In the genomic region with DNA sequence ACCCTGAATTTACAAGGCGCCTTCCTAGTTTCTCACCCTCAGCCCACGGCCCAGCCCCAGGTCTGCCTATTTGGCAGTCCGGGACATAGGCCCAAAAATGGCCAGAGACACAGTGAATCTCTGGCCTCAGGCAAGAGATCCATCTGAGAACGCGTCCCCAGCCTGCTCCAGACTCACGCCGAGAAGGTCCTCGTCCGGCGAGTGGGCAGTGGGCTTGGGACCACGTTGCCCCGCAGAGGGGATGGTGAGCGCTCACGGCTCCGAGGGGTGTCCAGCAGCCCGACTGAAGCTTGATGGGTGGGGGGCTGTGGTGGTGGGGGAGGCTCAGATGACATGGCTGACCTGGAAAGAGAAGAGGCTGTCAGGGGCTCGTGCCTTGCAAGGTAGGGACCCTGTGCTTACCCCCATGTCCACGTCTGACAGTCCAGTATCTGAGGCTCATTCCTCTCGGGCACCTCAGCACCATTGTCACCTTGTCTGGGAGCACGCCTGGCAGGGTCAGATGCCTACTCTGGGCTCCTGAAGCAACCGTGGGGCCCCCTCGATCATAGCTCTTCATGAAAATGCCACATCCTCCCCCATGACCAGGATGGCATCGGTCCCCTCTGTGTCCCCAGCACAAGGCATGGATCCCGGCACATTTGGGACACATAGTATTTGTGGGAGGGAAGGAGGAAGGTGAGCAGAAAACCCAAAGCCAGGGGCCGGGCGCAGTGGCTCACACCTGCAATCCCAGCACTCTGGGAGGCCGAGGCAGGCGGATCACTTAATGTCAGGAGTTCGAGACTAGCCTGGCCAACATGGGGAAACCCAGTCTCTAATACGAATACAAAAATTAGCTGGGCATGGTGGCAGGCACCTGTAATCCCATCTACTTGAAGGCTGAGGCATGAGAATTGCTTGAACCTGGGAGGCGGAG, we compare ENCODE assay signal across 1 cellular context.
A peak's percentile ranks its signal among the peaks of the same experiment; 100 is the strongest.
TF ChIP-seq lines count a peak whose summit lies in the region.

No MANE protein-coding gene starts in this region.

TF ChIP-seq in HepG2, 621 proteins besides CTCF, POLR2A, EP300 and RAD21 (continues in another document):
- TF ChIP-seq, protein P1, sequence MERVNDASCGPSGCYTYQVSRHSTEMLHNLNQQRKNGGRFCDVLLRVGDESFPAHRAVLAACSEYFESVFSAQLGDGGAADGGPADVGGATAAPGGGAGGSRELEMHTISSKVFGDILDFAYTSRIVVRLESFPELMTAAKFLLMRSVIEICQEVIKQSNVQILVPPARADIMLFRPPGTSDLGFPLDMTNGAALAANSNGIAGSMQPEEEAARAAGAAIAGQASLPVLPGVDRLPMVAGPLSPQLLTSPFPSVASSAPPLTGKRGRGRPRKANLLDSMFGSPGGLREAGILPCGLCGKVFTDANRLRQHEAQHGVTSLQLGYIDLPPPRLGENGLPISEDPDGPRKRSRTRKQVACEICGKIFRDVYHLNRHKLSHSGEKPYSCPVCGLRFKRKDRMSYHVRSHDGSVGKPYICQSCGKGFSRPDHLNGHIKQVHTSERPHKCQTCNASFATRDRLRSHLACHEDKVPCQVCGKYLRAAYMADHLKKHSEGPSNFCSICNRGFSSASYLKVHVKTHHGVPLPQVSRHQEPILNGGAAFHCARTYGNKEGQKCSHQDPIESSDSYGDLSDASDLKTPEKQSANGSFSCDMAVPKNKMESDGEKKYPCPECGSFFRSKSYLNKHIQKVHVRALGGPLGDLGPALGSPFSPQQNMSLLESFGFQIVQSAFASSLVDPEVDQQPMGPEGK (CRISPR knock-in tag; IDR thresholded peaks at IDR 0.05): no peak
- TF ChIP-seq ZNF30 (CRISPR knock-in tag; IDR thresholded peaks at IDR 0.05) (no peak), ZNF513 (CRISPR knock-in tag; conservative IDR thresholded peaks at IDR 0.05) (0 out of 2 replicates have a peak, but pooled peaks have one; percentile 28), KMT2A (CRISPR knock-in tag; IDR thresholded peaks at IDR 0.05) (0 out of 2 replicates have a peak, but pooled peaks have one; percentile 19), RARA (CRISPR knock-in tag; IDR thresholded peaks at IDR 0.05) (no peak), ADNP (CRISPR knock-in tag; IDR thresholded peaks at IDR 0.05) (0 out of 2 replicates have a peak, but pooled peaks have one; percentile 25), NFATC3 (CRISPR knock-in tag; IDR thresholded peaks at IDR 0.05) (no peak), IRX3 (CRISPR knock-in tag; IDR thresholded peaks at IDR 0.05; ENCODE audit: borderline replicate concordance, low read depth) (no peak), TMF1 (CRISPR knock-in tag; IDR thresholded peaks at IDR 0.05; ENCODE audit: low read depth) (no peak), ZNF235 (CRISPR knock-in tag; IDR thresholded peaks at IDR 0.05; ENCODE audit: borderline replicate concordance) (no peak), TCF12 (IDR thresholded peaks at IDR 0.05) (no peak), TCF12 (CRISPR knock-in tag; IDR thresholded peaks at IDR 0.05) (no peak), ZNF280D (CRISPR knock-in tag; IDR thresholded peaks at IDR 0.05) (no peak), THAP9 (CRISPR knock-in tag; IDR thresholded peaks at IDR 0.05; ENCODE audit: borderline replicate concordance) (no peak), PPARG (CRISPR knock-in tag; conservative IDR thresholded peaks at IDR 0.05) (no peak), TBP (CRISPR knock-in tag; IDR thresholded peaks at IDR 0.05) (no peak), ZMAT3 (CRISPR knock-in tag; conservative IDR thresholded peaks at IDR 0.05) (peak; percentile 25; the same call in 1 of the 2 replicates), AHR (CRISPR knock-in tag; IDR thresholded peaks at IDR 0.05) (no peak), ZNF776 (CRISPR knock-in tag; IDR thresholded peaks at IDR 0.05) (peak; percentile 33; the same call in 1 of the 2 replicates), JDP2 (CRISPR knock-in tag; IDR thresholded peaks at IDR 0.05; ENCODE audit: borderline replicate concordance) (no peak), THAP7 (CRISPR knock-in tag; IDR thresholded peaks at IDR 0.05) (no peak), NR1H2 (CRISPR knock-in tag; IDR thresholded peaks at IDR 0.05; ENCODE audit: borderline replicate concordance, low read depth) (no peak), STAG1 (CRISPR knock-in tag; IDR thresholded peaks at IDR 0.05) (no peak), ZKSCAN5 (CRISPR knock-in tag; IDR thresholded peaks at IDR 0.05) (0 out of 2 replicates have a peak, but pooled peaks have one; percentile 33), EED (CRISPR knock-in tag; IDR thresholded peaks at IDR 0.05) (no peak), PRDM15 (CRISPR knock-in tag; IDR thresholded peaks at IDR 0.05) (no peak)
- TF ChIP-seq, protein P2, sequence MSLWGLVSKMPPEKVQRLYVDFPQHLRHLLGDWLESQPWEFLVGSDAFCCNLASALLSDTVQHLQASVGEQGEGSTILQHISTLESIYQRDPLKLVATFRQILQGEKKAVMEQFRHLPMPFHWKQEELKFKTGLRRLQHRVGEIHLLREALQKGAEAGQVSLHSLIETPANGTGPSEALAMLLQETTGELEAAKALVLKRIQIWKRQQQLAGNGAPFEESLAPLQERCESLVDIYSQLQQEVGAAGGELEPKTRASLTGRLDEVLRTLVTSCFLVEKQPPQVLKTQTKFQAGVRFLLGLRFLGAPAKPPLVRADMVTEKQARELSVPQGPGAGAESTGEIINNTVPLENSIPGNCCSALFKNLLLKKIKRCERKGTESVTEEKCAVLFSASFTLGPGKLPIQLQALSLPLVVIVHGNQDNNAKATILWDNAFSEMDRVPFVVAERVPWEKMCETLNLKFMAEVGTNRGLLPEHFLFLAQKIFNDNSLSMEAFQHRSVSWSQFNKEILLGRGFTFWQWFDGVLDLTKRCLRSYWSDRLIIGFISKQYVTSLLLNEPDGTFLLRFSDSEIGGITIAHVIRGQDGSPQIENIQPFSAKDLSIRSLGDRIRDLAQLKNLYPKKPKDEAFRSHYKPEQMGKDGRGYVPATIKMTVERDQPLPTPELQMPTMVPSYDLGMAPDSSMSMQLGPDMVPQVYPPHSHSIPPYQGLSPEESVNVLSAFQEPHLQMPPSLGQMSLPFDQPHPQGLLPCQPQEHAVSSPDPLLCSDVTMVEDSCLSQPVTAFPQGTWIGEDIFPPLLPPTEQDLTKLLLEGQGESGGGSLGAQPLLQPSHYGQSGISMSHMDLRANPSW (CRISPR knock-in tag; IDR thresholded peaks at IDR 0.05; ENCODE audit: borderline replicate concordance): no peak
- TF ChIP-seq, protein P3, sequence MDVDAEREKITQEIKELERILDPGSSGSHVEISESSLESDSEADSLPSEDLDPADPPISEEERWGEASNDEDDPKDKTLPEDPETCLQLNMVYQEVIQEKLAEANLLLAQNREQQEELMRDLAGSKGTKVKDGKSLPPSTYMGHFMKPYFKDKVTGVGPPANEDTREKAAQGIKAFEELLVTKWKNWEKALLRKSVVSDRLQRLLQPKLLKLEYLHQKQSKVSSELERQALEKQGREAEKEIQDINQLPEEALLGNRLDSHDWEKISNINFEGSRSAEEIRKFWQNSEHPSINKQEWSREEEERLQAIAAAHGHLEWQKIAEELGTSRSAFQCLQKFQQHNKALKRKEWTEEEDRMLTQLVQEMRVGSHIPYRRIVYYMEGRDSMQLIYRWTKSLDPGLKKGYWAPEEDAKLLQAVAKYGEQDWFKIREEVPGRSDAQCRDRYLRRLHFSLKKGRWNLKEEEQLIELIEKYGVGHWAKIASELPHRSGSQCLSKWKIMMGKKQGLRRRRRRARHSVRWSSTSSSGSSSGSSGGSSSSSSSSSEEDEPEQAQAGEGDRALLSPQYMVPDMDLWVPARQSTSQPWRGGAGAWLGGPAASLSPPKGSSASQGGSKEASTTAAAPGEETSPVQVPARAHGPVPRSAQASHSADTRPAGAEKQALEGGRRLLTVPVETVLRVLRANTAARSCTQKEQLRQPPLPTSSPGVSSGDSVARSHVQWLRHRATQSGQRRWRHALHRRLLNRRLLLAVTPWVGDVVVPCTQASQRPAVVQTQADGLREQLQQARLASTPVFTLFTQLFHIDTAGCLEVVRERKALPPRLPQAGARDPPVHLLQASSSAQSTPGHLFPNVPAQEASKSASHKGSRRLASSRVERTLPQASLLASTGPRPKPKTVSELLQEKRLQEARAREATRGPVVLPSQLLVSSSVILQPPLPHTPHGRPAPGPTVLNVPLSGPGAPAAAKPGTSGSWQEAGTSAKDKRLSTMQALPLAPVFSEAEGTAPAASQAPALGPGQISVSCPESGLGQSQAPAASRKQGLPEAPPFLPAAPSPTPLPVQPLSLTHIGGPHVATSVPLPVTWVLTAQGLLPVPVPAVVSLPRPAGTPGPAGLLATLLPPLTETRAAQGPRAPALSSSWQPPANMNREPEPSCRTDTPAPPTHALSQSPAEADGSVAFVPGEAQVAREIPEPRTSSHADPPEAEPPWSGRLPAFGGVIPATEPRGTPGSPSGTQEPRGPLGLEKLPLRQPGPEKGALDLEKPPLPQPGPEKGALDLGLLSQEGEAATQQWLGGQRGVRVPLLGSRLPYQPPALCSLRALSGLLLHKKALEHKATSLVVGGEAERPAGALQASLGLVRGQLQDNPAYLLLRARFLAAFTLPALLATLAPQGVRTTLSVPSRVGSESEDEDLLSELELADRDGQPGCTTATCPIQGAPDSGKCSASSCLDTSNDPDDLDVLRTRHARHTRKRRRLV (CRISPR knock-in tag; IDR thresholded peaks at IDR 0.05): no peak
